In genomic region chr15:41561777-41562145, GRCh38 we compare ENCODE assay signal across 8 cellular contexts. TPM values are rescaled to one million over a fixed set of nuclear protein-coding genes. Genes with fewer than 3 reads are reported as not detected.
DNase-seq lines count a peak whose midpoint lies in the region; ATAC-seq, FAIRE-seq and TF ChIP-seq lines count a peak whose summit lies in the region.
"Had no signal": no experiment of that assay in that cellular context is flagged by ENCODE, and none has a peak within 500 bp of the region (broad histone marks: within the 10 kb centered on the region; RNA-seq: fewer than 3 reads in every experiment).

No MANE protein-coding gene starts in this region.

- no TSS peak for BruUV-seq in endothelial cell of umbilical vein (replicated peaks; lab: Mats Ljungman, UMichigan)

- CTCF ChIA-PET in RWPE1 (lab: Yijun Ruan, JAX) (interaction anchor here (0.6 to 1.8 kb wide), 2 partner anchors 24 to 453 kb away, joined by 3 to 5 read pairs; no protein-coding TSS in a partner anchor), endothelial cell of umbilical vein (lab: Charles Lee) (interaction anchor here (0.9 to 2.2 kb wide), 3 partner anchors 18 to 42 kb away, joined by 3 to 10 read pairs (median 7); no protein-coding TSS in a partner anchor)

- peak; percentile 19 for ATAC-seq in left lung

- H3K9me3 ChIP-seq in endothelial cell of umbilical vein (replicated peaks; ENCODE audit: control insufficient read depth, insufficient read depth, low read length): no peaks in the 10 kb centered on the region
- H3K9me3 ChIP-seq in left lung: no peaks in the 10 kb centered on the region
- H3K9me3 ChIP-seq in thyroid gland: no peaks in the 10 kb centered on the region

- dilution Hi-C loops in endothelial cell of umbilical vein (cut with MboI; ENCODE audit: extremely low pct_ligation_motif_present, low sequenced_read_pairs): no loop called here

- FAIRE-seq in endothelial cell of umbilical vein (lab: Jason Lieb, UNC): peak; percentile 38

- no peaks in the 10 kb centered on the region for H3K27me3 ChIP-seq in endothelial cell of umbilical vein (ENCODE audit: control insufficient read depth in 2 of 2, insufficient read depth in 2 of 2, low read length in 2 of 2)
- peaks cover 4 to 39% of the 10 kb centered on the region in 2 donors for H3K27me3 ChIP-seq in left lung
- no peaks in the 10 kb centered on the region for H3K27me3 ChIP-seq in thyroid gland

- TF ChIP-seq POLR2A in endothelial cell of umbilical vein (IDR thresholded peaks at IDR 0.05; ENCODE audit: low read depth, low read length): no peak
- no peak for TF ChIP-seq POLR2A in thyroid gland (IDR thresholded peaks at IDR 0.05)

- H3K9ac ChIP-seq in endothelial cell of umbilical vein (replicated peaks; ENCODE audit: extremely low read depth, insufficient read depth, low read length): no peak overlapping the region

- DNase-seq in RWPE1 (ENCODE audit: low spot score) (no peak), endothelial cell of umbilical vein (ENCODE audit: low read depth, low spot score) (peak; percentile 19), left lung (peak in 1 of 2 donors; percentile 60), thyroid gland (peak; percentile 16 to 30), A172 (ENCODE audit: low spot score) (no peak), H4 (ENCODE audit: low spot score) (no peak)
- DNase-seq in stimulated activated CD4-positive, alpha-beta T cell treated with anti-CD3 and anti-CD28 coated beads, Interleukin-2, amount 100 ng/mL, for 48 hours: no peak
- DNase-seq: NCI-H146 had no signal

- POLR2A ChIA-PET in RWPE1 (lab: Yijun Ruan, JAX; ENCODE audit: low non-redundant PET) (no interaction called here), endothelial cell of umbilical vein (lab: Charles Lee) (no interaction called here)

- no peaks in the 10 kb centered on the region for H3K79me2 ChIP-seq in endothelial cell of umbilical vein (ENCODE audit: control insufficient read depth, insufficient read depth, low read length)

- H3K9me1 ChIP-seq in endothelial cell of umbilical vein (replicated peaks; ENCODE audit: control insufficient read depth, extremely low read depth, insufficient read depth, low read length): no peaks in the 10 kb centered on the region

- no peak overlapping the region for H3K4me2 ChIP-seq in endothelial cell of umbilical vein (ENCODE audit: insufficient read depth, low read length)

- H3K4me1 ChIP-seq in endothelial cell of umbilical vein (ENCODE audit: control insufficient read depth, extremely low read depth, insufficient read depth, low read length): peaks cover 12% of the 10 kb centered on the region
- peaks cover 9 to 26% of the 10 kb centered on the region in 2 donors for H3K4me1 ChIP-seq in left lung
- H3K4me1 ChIP-seq in thyroid gland: peaks cover 12 to 20% of the 10 kb centered on the region in 2 donors

- no peaks in the 10 kb centered on the region for H4K20me1 ChIP-seq in endothelial cell of umbilical vein (replicated peaks; ENCODE audit: control insufficient read depth, extremely low read depth, insufficient read depth, low read length)

- H3K27ac ChIP-seq in RWPE1: peak overlapping the region; percentile 73; the same call in 1 of the 2 replicates
- no peak overlapping the region for H3K27ac ChIP-seq in endothelial cell of umbilical vein (ENCODE audit: insufficient read depth, low read depth, low read length)
- H3K27ac ChIP-seq in left lung: no peak overlapping the region
- H3K27ac ChIP-seq in thyroid gland: no peak overlapping the region

- TF ChIP-seq CTCF in RWPE1 (conservative IDR thresholded peaks at IDR 0.05; ENCODE audit: low read depth) (no peak), endothelial cell of umbilical vein (IDR thresholded peaks at IDR 0.05; ENCODE audit: extremely low read depth in 1 of 2, insufficient read depth in 1 of 2, low read depth in 1 of 2, low read length in 2 of 2) (peak in 1 of 2 donors; percentile 5), left lung (IDR thresholded peaks at IDR 0.05) (no peak), thyroid gland (IDR thresholded peaks at IDR 0.05) (no peak)

- intact Hi-C loops in endothelial cell of umbilical vein (cut with micrococcal nuclease) (no loop called here), left lung (cut with DNase I) (no loop called here), thyroid gland (cut with DNase I) (loop anchor here (10.0 kb wide), 1 partner anchor 253 kb away; no protein-coding TSS in a partner anchor)

- H3K36me3 ChIP-seq in endothelial cell of umbilical vein (ENCODE audit: control insufficient read depth in 2 of 2, extremely low read depth in 1 of 2, insufficient read depth in 2 of 2, low read length in 2 of 2): peaks cover 0 to 2% of the 10 kb centered on the region in 2 experiments
- no peaks in the 10 kb centered on the region for H3K36me3 ChIP-seq in left lung
- no peaks in the 10 kb centered on the region for H3K36me3 ChIP-seq in thyroid gland

- H2AFZ ChIP-seq in endothelial cell of umbilical vein (ENCODE audit: low read depth, low read length): no peak overlapping the region

- no peak overlapping the region for H3K4me3 ChIP-seq in endothelial cell of umbilical vein (replicated peaks in 1 of 3; ENCODE audit: insufficient read depth in 1 of 3, low read depth in 1 of 3, low read length in 3 of 3)
- no peak overlapping the region for H3K4me3 ChIP-seq in left lung
- H3K4me3 ChIP-seq in thyroid gland (replicated peaks in 1 of 3): no peak overlapping the region

- 73 to 86% methylated on average over 3 of the region's 3 CpGs for WGBS in thyroid gland, 2 donors

TF ChIP-seq in endothelial cell of umbilical vein, 7 proteins besides CTCF, POLR2A, EP300 and RAD21:
- TF ChIP-seq JUN (IDR thresholded peaks at IDR 0.05; ENCODE audit: borderline replicate concordance, insufficient read depth, insufficient read length, low read depth): no peak
- TF ChIP-seq GATA2 (IDR thresholded peaks at IDR 0.05; ENCODE audit: insufficient read depth, insufficient read length, low read depth, low read length): no peak
- TF ChIP-seq FOS (IDR thresholded peaks at IDR 0.05; ENCODE audit: borderline replicate concordance, insufficient read depth, low read length): no peak
- TF ChIP-seq EZH2 (IDR thresholded peaks at IDR 0.05; ENCODE audit: borderline replicate concordance, low read depth, low read length, severe bottlenecking): no peak
- TF ChIP-seq MYC (IDR thresholded peaks at IDR 0.05; ENCODE audit: low read depth, low read length): no peak
TF ChIP-seq in endothelial cell of umbilical vein: peak in this region for 0.

RNA-seq across cellular contexts. Expression of gene TYRO3, which starts 2.7 kb away (rescaled TPM):
- 14.5 and 18.8 TPM in 2 replicates for total RNA-seq in endothelial cell of umbilical vein
- 13.3 and 14.1 TPM in 2 replicates for polyA plus RNA-seq in endothelial cell of umbilical vein
- polyA plus RNA-seq in endothelial cell of umbilical vein (2011; cell fraction: cytosol; rRNA removed): 13.9 and 15.2 TPM in 2 replicates
- polyA plus RNA-seq in endothelial cell of umbilical vein (2011; cell fraction: nucleus; rRNA removed): 12.1 and 18.0 TPM in 2 replicates
- polyA plus RNA-seq in endothelial cell of umbilical vein (2012): 14.3 and 21.4 TPM in 2 replicates
- 32.8 and 39.4 TPM in 2 replicates for polyA minus RNA-seq in endothelial cell of umbilical vein
- 62.3 TPM for polyA minus RNA-seq in endothelial cell of umbilical vein (2011; cell fraction: cytosol; rRNA and poly(A)+ RNA removed)
- 5.9 and 9.5 TPM in 2 replicates for polyA minus RNA-seq in endothelial cell of umbilical vein (2011; cell fraction: nucleus; rRNA and poly(A)+ RNA removed)
- 10 to 100 TPM; 11.2 to 11.9 TPM for total RNA-seq in left lung
- total RNA-seq in thyroid gland: 1 to 10 TPM; 1.6 to 4.4 (median 3.4) TPM
- total RNA-seq in A172 (2014; rRNA removed; shearing (Covaris generic)): 10.7 and 22.2 TPM in 2 replicates
- total RNA-seq in H4 (2014; rRNA removed; shearing (Covaris generic)): 8.4 and 18.8 TPM in 2 replicates

RNA-seq across cellular contexts. Expression of gene RPAP1, which starts 17.7 kb away (rescaled TPM):
- total RNA-seq in endothelial cell of umbilical vein: 40.0 and 41.3 TPM in 2 replicates
- polyA plus RNA-seq in endothelial cell of umbilical vein: 18.5 and 18.7 TPM in 2 replicates
- polyA plus RNA-seq in endothelial cell of umbilical vein (2011; cell fraction: cytosol; rRNA removed): 11.9 and 12.3 TPM in 2 replicates
- 31.7 and 35.9 TPM in 2 replicates for polyA plus RNA-seq in endothelial cell of umbilical vein (2011; cell fraction: nucleus; rRNA removed)
- 27.1 and 29.0 TPM in 2 replicates for polyA plus RNA-seq in endothelial cell of umbilical vein (2012)
- polyA minus RNA-seq in endothelial cell of umbilical vein: 13.3 and 18.7 TPM in 2 replicates
- polyA minus RNA-seq in endothelial cell of umbilical vein (2011; cell fraction: cytosol; rRNA and poly(A)+ RNA removed): 17.1 TPM
- polyA minus RNA-seq in endothelial cell of umbilical vein (2011; cell fraction: nucleus; rRNA and poly(A)+ RNA removed): 21.2 and 21.6 TPM in 2 replicates
- total RNA-seq in left lung: 10 to 100 TPM; 30.4 to 32.8 TPM
- total RNA-seq in thyroid gland: 10 to 100 TPM; 11.3 to 31.8 (median 19.0) TPM
- 15.4 and 23.6 TPM in 2 replicates for total RNA-seq in A172 (2014; rRNA removed; shearing (Covaris generic))
- total RNA-seq in H4 (2014; rRNA removed; shearing (Covaris generic)): 14.4 TPM in 2 replicates

RNA-seq across cellular contexts. Expression of gene LTK, which starts 48.1 kb away (rescaled TPM):
- total RNA-seq in endothelial cell of umbilical vein: 0.15 and 0.21 TPM in 2 replicates
- polyA plus RNA-seq in endothelial cell of umbilical vein: 0.17 and 0.18 TPM in 2 replicates
- 0.05 and 0.11 TPM in 2 replicates for polyA plus RNA-seq in endothelial cell of umbilical vein (2011; cell fraction: cytosol; rRNA removed)
- polyA plus RNA-seq in endothelial cell of umbilical vein (2011; cell fraction: nucleus; rRNA removed): 0.55 and 0.56 TPM in 2 replicates
- polyA plus RNA-seq in endothelial cell of umbilical vein (2012): 0.12 TPM in 1 of 2 replicates, not detected in the other
- 0.32 TPM in 1 of 2 replicates, not detected in the other for polyA minus RNA-seq in endothelial cell of umbilical vein
- polyA minus RNA-seq in endothelial cell of umbilical vein (2011; cell fraction: cytosol; rRNA and poly(A)+ RNA removed): not detected
- polyA minus RNA-seq in endothelial cell of umbilical vein (2011; cell fraction: nucleus; rRNA and poly(A)+ RNA removed): 0.24 TPM in 1 of 2 replicates, not detected in the other
- 1 to 10 TPM; 1.6 to 1.8 TPM for total RNA-seq in left lung
- total RNA-seq in thyroid gland: under 1 TPM in 3 of 4 donors, not detected in 1; 0.13 to 0.79 (median 0.22) TPM
- total RNA-seq in A172 (2014; rRNA removed; shearing (Covaris generic)): 4.3 and 5.2 TPM in 2 replicates
- 0.21 and 0.37 TPM in 2 replicates for total RNA-seq in H4 (2014; rRNA removed; shearing (Covaris generic))

Comparison
In these comparisons a context has a peak if more than half of its experiments do, and no peak if none do; other contexts are left out.
1. DNase-seq: peak in endothelial cell of umbilical vein (single experiment) and thyroid gland (2 of 2); none in RWPE1 (single experiment), A172 (single experiment), H4 (single experiment) and stimulated activated CD4-positive, alpha-beta T cell treated with anti-CD3 and anti-CD28 coated beads, Interleukin-2, amount 100 ng/mL, for 48 hours (0 of 2).